1 cellular context compared by ENCODE assay signal in the genomic region with DNA sequence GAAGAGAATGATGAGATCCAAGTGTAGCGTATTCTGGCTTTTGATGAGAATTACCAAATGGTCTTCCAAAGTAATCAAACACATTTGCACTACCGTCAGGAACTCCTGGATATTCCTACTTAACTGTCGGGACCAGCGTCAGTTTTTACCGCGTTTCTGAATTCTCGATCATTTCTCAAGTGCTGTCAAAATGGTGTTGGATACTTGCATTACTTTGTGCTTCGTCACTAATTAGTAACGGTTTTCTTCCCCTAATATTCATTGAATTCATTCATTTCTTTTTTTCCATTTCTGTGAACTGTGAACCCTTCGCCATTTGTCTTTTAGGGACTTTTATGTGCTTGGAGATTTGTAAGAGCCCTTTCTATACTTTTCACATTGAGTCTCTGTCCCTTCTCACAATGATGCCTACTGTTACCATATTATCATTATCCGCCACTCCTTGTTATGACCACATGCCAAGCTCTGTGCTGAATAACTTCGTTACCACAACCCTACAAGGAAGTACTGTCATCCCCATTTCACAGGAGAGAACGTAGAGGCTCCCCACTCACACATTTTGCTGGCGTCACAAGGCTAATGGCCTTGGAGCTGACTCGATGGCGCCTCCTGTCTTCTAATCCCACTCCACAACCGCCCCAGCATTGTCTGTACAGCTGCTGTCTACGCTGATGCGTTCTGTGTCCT.
TF ChIP-seq lines count a peak whose summit lies in the region.

No MANE protein-coding gene starts in this region.

TF ChIP-seq in endothelial cell of umbilical vein, 7 proteins besides CTCF, POLR2A, EP300 and RAD21:
- TF ChIP-seq EZH2 (IDR thresholded peaks at IDR 0.05; ENCODE audit: borderline replicate concordance, low read depth, low read length, severe bottlenecking) (no peak), GATA2 (IDR thresholded peaks at IDR 0.05; ENCODE audit: insufficient read depth, insufficient read length, low read depth, low read length) (no peak), POLR2AphosphoS5 (IDR thresholded peaks at IDR 0.05; ENCODE audit: insufficient read depth, low read depth, low read length) (no peak), JUN (IDR thresholded peaks at IDR 0.05; ENCODE audit: borderline replicate concordance, insufficient read depth, insufficient read length, low read depth) (no peak), FOS (IDR thresholded peaks at IDR 0.05; ENCODE audit: borderline replicate concordance, insufficient read depth, low read length) (no peak), MYC (IDR thresholded peaks at IDR 0.05; ENCODE audit: low read depth, low read length) (no peak)
- TF ChIP-seq, protein P1, sequence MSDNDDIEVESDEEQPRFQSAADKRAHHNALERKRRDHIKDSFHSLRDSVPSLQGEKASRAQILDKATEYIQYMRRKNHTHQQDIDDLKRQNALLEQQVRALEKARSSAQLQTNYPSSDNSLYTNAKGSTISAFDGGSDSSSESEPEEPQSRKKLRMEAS (IDR thresholded peaks at IDR 0.05; ENCODE audit: insufficient read depth, insufficient read length): no peak
